Comparison of ENCODE assay signal across 8 cellular contexts in the genomic region with DNA sequence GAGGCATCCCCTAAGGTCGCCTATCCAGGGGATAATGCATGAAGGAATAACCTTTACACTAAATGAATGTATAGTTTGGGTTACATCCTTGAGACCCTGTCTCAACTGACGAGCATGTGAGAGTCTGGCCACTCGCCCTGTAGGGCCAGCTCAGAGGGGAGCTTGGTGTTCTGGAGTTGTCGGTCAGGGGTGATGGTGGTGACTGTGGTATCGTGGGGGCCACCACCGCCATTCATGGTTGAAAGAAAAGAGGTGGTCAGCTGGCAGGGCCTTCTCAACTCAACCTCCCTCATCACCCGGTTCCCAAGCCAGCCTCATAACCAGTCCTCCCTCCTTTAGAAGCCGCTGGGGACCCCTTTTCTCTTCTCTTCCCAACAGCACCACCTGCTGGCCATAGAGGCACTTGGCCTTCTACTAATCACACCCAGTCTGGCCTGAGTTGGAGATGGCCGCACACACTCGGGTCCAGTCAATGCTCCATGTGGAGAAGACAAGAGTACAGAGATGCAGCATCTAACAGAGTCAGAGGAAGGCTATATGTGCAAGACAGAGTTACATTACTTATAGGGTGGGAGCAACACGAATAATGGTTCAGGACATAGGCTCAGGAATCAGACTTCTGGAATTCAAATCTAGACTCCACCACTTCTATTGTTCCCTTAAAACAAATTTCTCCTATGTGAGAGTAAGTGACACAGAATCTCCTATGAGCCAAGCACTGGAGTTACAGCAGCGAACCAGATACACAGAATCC. TPM values are rescaled to one million over a fixed set of nuclear protein-coding genes. Genes with fewer than 3 reads are reported as not detected.
DNase-seq lines count a peak whose midpoint lies in the region; ATAC-seq, FAIRE-seq and TF ChIP-seq lines count a peak whose summit lies in the region.
"Not testable (repeated sequence)": the region's sequence is repeated elsewhere in the genome, so short reads cannot be mapped to it uniquely, and the experiment has no call there.

No MANE protein-coding gene starts in this region.

- TF ChIP-seq CTCF in D721Med (IDR thresholded peaks at IDR 0.05; ENCODE audit: insufficient read depth, missing control alignments): peak; percentile 39
- 0 out of 2 replicates have a peak, but pooled peaks have one; percentile 15 for TF ChIP-seq CTCF in HEK293 (tag by site-specific recombination; IDR thresholded peaks at IDR 0.05)
- peak in 5 of 6 experiments; percentile 16 to 40 (median 21) for TF ChIP-seq CTCF in adrenal gland (IDR thresholded peaks at IDR 0.05)
- peak; percentile 53 for TF ChIP-seq CTCF in fibroblast of villous mesenchyme (IDR thresholded peaks at IDR 0.05; ENCODE audit: insufficient read depth, low read depth, low read length)
- peak; percentile 14 to 23 for TF ChIP-seq CTCF in tibial artery (IDR thresholded peaks at IDR 0.05)

- not testable (repeated sequence) for FAIRE-seq in D721Med (lab: Jason Lieb, UNC)

- peak; percentile 45 for ATAC-seq in T-helper 17 cell
- peak; percentile 45 for ATAC-seq in naive thymus-derived CD4-positive, alpha-beta T cell

- not testable (repeated sequence) for DNase-seq in D721Med (ENCODE audit: insufficient read length, low spot score); fibroblast of villous mesenchyme (ENCODE audit: low read depth); naive thymus-derived CD4-positive, alpha-beta T cell; tibial artery
- DNase-seq in NCI-H2171 (lab: John Stamatoyannopoulos, UW): peak; percentile 5
- peak in 1 of 3 donors; percentile 15 for DNase-seq in T-helper 17 cell
- peak in 4 of 7 donors; percentile 13 to 29 (median 20) for DNase-seq in adrenal gland

- not testable (repeated sequence) for H3K4me3 ChIP-seq in HEK293 (ENCODE audit: low read depth, low read length); adrenal gland; fibroblast of villous mesenchyme (ENCODE audit: low read depth, low read length); naive thymus-derived CD4-positive, alpha-beta T cell (ENCODE audit: low read length); tibial artery

- CTCF ChIA-PET in HEK293 (lab: Yijun Ruan, JAX): interaction anchor here (0.6 to 3.7 kb wide), 23 partner anchors 8 to 1759 kb away, joined by 3 to 24 read pairs (median 4); no protein-coding TSS in a partner anchor
- CTCF ChIA-PET in naive thymus-derived CD4-positive, alpha-beta T cell (lab: Charles Lee): interaction anchor here (1.6 kb wide), 1 partner anchor 8 kb away, joined by 8 read pairs; no protein-coding TSS in a partner anchor

- H3K27me3 ChIP-seq in adrenal gland; naive thymus-derived CD4-positive, alpha-beta T cell (ENCODE audit: control insufficient read depth in 2 of 2, insufficient read depth in 2 of 2, low read length in 2 of 2); tibial artery: not testable (repeated sequence)

- not testable (repeated sequence) for H3K4me1 ChIP-seq in HEK293 (ENCODE audit: control insufficient read depth, insufficient read depth, low read length); adrenal gland (replicated peaks in 1 of 2); naive thymus-derived CD4-positive, alpha-beta T cell (ENCODE audit: control insufficient read depth in 2 of 2, insufficient read depth in 2 of 2, low read length in 2 of 2); tibial artery

- H3K4me1 Mint-ChIP-seq in T-helper 17 cell; naive thymus-derived CD4-positive, alpha-beta T cell: not testable (repeated sequence)

- POLR2A ChIA-PET in HEK293 (lab: Yijun Ruan, JAX): not testable (repeated sequence)
- POLR2A ChIA-PET in naive thymus-derived CD4-positive, alpha-beta T cell (lab: Charles Lee): interaction anchor here (0.6 kb wide), 1 partner anchor 1000 kb away, joined by 3 read pairs; no protein-coding TSS in a partner anchor

- not testable (repeated sequence) for H3K27ac Mint-ChIP-seq in T-helper 17 cell; naive thymus-derived CD4-positive, alpha-beta T cell

- not testable (repeated sequence) for H3K36me3 Mint-ChIP-seq in T-helper 17 cell (ENCODE audit: low read depth); naive thymus-derived CD4-positive, alpha-beta T cell

- H3K27me3 Mint-ChIP-seq in T-helper 17 cell: peaks cover 11% of the 10 kb centered on the region
- peaks cover 3 to 20% (median 12%) of the 10 kb centered on the region in 5 donors for H3K27me3 Mint-ChIP-seq in naive thymus-derived CD4-positive, alpha-beta T cell

- WGBS in adrenal gland, 4 donors: 47 to 60% (median 48%) methylated on average over 12 of the region's 12 CpGs

- not testable (repeated sequence) for H3K27ac ChIP-seq in HEK293 (ENCODE audit: extremely low read depth, low read depth, low read length); adrenal gland; naive thymus-derived CD4-positive, alpha-beta T cell (ENCODE audit: low read depth, low read length); tibial artery

- H3K36me3 ChIP-seq in HEK293 (ENCODE audit: control insufficient read depth in 2 of 2, insufficient read depth in 1 of 2, low read length in 2 of 2); adrenal gland (replicated peaks in 1 of 2); naive thymus-derived CD4-positive, alpha-beta T cell (ENCODE audit: control insufficient read depth in 2 of 3, insufficient read depth in 3 of 3, low read length in 3 of 3); tibial artery: not testable (repeated sequence)

- TF ChIP-seq POLR2A in adrenal gland (IDR thresholded peaks at IDR 0.05): not testable (repeated sequence)

- not testable (repeated sequence) for H3K4me3 Mint-ChIP-seq in T-helper 17 cell; naive thymus-derived CD4-positive, alpha-beta T cell

- H3K9me3 ChIP-seq in HEK293 (ENCODE audit: control insufficient read depth, insufficient read depth, low read depth, low read length); T-helper 17 cell (ENCODE audit: control insufficient read depth, low read length, poor library complexity, severe bottlenecking); adrenal gland (replicated peaks in 1 of 3); naive thymus-derived CD4-positive, alpha-beta T cell (ENCODE audit: control insufficient read depth in 2 of 3, low read length in 3 of 3); tibial artery: not testable (repeated sequence)

- intact Hi-C loops in adrenal gland (cut with DNase I): loop anchor here in 1 of 2 donors (10.0 kb wide), 1 partner anchor 354 kb away; the partner anchor contains the start of gene SMCP
- intact Hi-C loops in naive thymus-derived CD4-positive, alpha-beta T cell (cut with micrococcal nuclease); tibial artery (cut with DNase I; ENCODE audit: low total_unique reads): not testable (repeated sequence)

- not testable (repeated sequence) for H3K9me3 Mint-ChIP-seq in naive thymus-derived CD4-positive, alpha-beta T cell

TF ChIP-seq in HEK293, 187 proteins besides CTCF, POLR2A, EP300 and RAD21:
- TF ChIP-seq ZNF654 (tag by site-specific recombination; IDR thresholded peaks at IDR 0.05; ENCODE audit: low read depth): peak; percentile 35; the same call in 1 of the 2 replicates

RNA-seq across cellular contexts. Expression of gene PRR9, which starts 11.9 kb away (rescaled TPM):
- total RNA-seq in T-helper 17 cell (not detected), adrenal gland (not detected), fibroblast of villous mesenchyme (under 0.01 TPM in 1 of 2 replicates, not detected in the other)
- polyA plus RNA-seq in adrenal gland: not detected
- total RNA-seq in naive thymus-derived CD4-positive, alpha-beta T cell: not detected
- polyA plus RNA-seq in naive thymus-derived CD4-positive, alpha-beta T cell: not detected

RNA-seq across cellular contexts. Expression of gene LELP1, which starts 26.0 kb away (rescaled TPM):
- total RNA-seq in T-helper 17 cell (not detected), adrenal gland (not detected), fibroblast of villous mesenchyme (not detected in 2 replicates)
- polyA plus RNA-seq in adrenal gland: not detected
- not detected for total RNA-seq in naive thymus-derived CD4-positive, alpha-beta T cell
- polyA plus RNA-seq in naive thymus-derived CD4-positive, alpha-beta T cell: not detected

RNA-seq across cellular contexts. Expression of gene LORICRIN, which starts 30.2 kb away (rescaled TPM):
- total RNA-seq in T-helper 17 cell (not detected), adrenal gland (not detected), fibroblast of villous mesenchyme (not detected in 2 replicates)
- polyA plus RNA-seq in adrenal gland: not detected
- not detected for total RNA-seq in naive thymus-derived CD4-positive, alpha-beta T cell
- polyA plus RNA-seq in naive thymus-derived CD4-positive, alpha-beta T cell: not detected
